16 cellular contexts compared by ENCODE assay signal in genomic region chr3:127324913-127325629, GRCh38. TPM values are rescaled to one million over a fixed set of nuclear protein-coding genes. Genes with fewer than 3 reads are reported as not detected.
A peak's percentile ranks its signal among the peaks of the same experiment; 100 is the strongest.
DNase-seq lines count a peak whose midpoint lies in the region; ATAC-seq and TF ChIP-seq lines count a peak whose summit lies in the region.
"Had no signal": no experiment of that assay in that cellular context is flagged by ENCODE, and none has a peak within 500 bp of the region (broad histone marks: within the 10 kb centered on the region; RNA-seq: fewer than 3 reads in every experiment).

No MANE protein-coding gene starts in this region.

- H3K27me3 ChIP-seq in GM23338 (ENCODE audit: insufficient read depth) = no peaks in the 10 kb centered on the region
- H3K27me3 ChIP-seq: BLaER1 had no signal

- H3K4me1 ChIP-seq in GM23338 (ENCODE audit: insufficient read depth) = no peaks in the 10 kb centered on the region
- H3K4me1 ChIP-seq: BLaER1 had no signal

- H3K4me3 Mint-ChIP-seq in GM23338 = no peak overlapping the region
- H3K4me3 Mint-ChIP-seq: HFFc6, T-cell had no signal

- H3K4me1 Mint-ChIP-seq in GM23338 = no peaks in the 10 kb centered on the region
- H3K4me1 Mint-ChIP-seq: T-cell had no signal

- peaks cover 10% of the 10 kb centered on the region for H3K9me3 Mint-ChIP-seq in GM23338

- TF ChIP-seq CTCF in GM23338 (conservative IDR thresholded peaks at IDR 0.05; ENCODE audit: low read depth in 2 of 2) (no peak), fibroblast of villous mesenchyme (IDR thresholded peaks at IDR 0.05; ENCODE audit: insufficient read depth, low read depth, low read length) (no peak)

- no peaks in the 10 kb centered on the region for H3K36me3 ChIP-seq in GM23338 (ENCODE audit: insufficient read depth)
- H3K36me3 ChIP-seq: BLaER1 had no signal

- no peaks in the 10 kb centered on the region; the same call in 2 of the 3 replicates for H3K36me3 Mint-ChIP-seq in GM23338 (ENCODE audit: low read depth)
- H3K36me3 Mint-ChIP-seq: T-cell had no signal

- no peaks in the 10 kb centered on the region for H4K20me1 ChIP-seq in GM23338 (replicated peaks; ENCODE audit: insufficient read depth)
- H4K20me1 ChIP-seq: BLaER1 had no signal

- intact Hi-C loops in sciatic nerve (cut with DNase I) = no loop called here

- H2AFZ ChIP-seq in GM23338 = no peak overlapping the region

- H3K4me3 ChIP-seq in GM23338 (no peak overlapping the region), fibroblast of villous mesenchyme (ENCODE audit: low read depth, low read length) (no peak overlapping the region)
- H3K4me3 ChIP-seq: BLaER1 had no signal

- no peaks in the 10 kb centered on the region for H3F3A ChIP-seq in GM23338 (replicated peaks; ENCODE audit: low read depth)

- no peaks in the 10 kb centered on the region for H3K79me2 ChIP-seq in GM23338 (replicated peaks; ENCODE audit: insufficient read depth)

- peaks cover 10% of the 10 kb centered on the region for H3K27me3 Mint-ChIP-seq in GM23338 (ENCODE audit: insufficient read depth, low read depth, poor library complexity)

- no peak overlapping the region for H3K4me2 ChIP-seq in GM23338
- H3K4me2 ChIP-seq: BLaER1 had no signal

- no peak overlapping the region for H3K27ac Mint-ChIP-seq in GM23338
- H3K27ac Mint-ChIP-seq: HFFc6, T-cell had no signal

- ATAC-seq in GM23338 (no peak), sciatic nerve (peak; percentile 54), HG03457 (IDR thresholded peaks at IDR 0.05; ENCODE audit: unreplicated experiment) (no peak), GM18909 (IDR thresholded peaks at IDR 0.05; ENCODE audit: poor library complexity, unreplicated experiment) (no peak)
- ATAC-seq: T-cell had no signal

- H3K27ac ChIP-seq in GM23338 (ENCODE audit: low read depth) = no peak overlapping the region
- H3K27ac ChIP-seq: BLaER1 had no signal

- no peak for DNase-seq in GM23338 (ENCODE audit: low spot score)
- DNase-seq in MV-4-11 (lab: John Stamatoyannopoulos, UW) = peak; percentile 39
- DNase-seq in fibroblast of villous mesenchyme (ENCODE audit: low read depth) = peak; percentile 8
- DNase-seq in sciatic nerve (ENCODE audit: low spot score) = no peak
- no peak for DNase-seq in NCI-H2171 treated with DMSO at 0.1 percent for 48 hours (lab: John Stamatoyannopoulos, UW)
- DNase-seq: GF-D8, HFFc6, NCI-H1092, NCI-H2227 treated with DMSO at 0.1 percent for 48 hours, T-cell had no signal

- H3K9me2 ChIP-seq in GM23338 (ENCODE audit: insufficient read depth) = 0 out of 2 replicates have a peak, but pooled peaks cover 4% of the 10 kb centered on the region

TF ChIP-seq in GM23338, 12 proteins besides CTCF, POLR2A, EP300 and RAD21:
- TF ChIP-seq REST (IDR thresholded peaks at IDR 0.05; ENCODE audit: unreplicated experiment) (peak; percentile 50), POLR2AphosphoS5 (IDR thresholded peaks at IDR 0.05; ENCODE audit: low read depth) (no peak)

RNA-seq across cellular contexts. Expression of gene PRR20G, which starts 37.2 kb away (rescaled TPM):
- not detected in 2 replicates for total RNA-seq in GM23338 (2014; rRNA removed; shearing (Covaris generic))
- polyA plus RNA-seq in GM23338 (2016; fragmentation: Nextera tagmentation; extraction: Ambion mirVana) = 0.21 and 0.39 TPM in 2 replicates
- not detected in 2 replicates for total RNA-seq in fibroblast of villous mesenchyme
- total RNA-seq in sciatic nerve = not detected
- total RNA-seq: Daoy, H1, HFFc6, HT-29, T-cell had no signal

Comparison
In these comparisons a context has a peak if more than half of its experiments do, and no peak if none do; other contexts are left out.
1. DNase-seq: peak in MV-4-11 (single experiment) and fibroblast of villous mesenchyme (single experiment); none in GM23338 (single experiment), sciatic nerve (single experiment) and NCI-H2171 treated with DMSO at 0.1 percent for 48 hours (single experiment).